21 cellular contexts compared by ENCODE assay signal in genomic region chr2:162057426-162057825, GRCh38. TPM values are rescaled to one million over a fixed set of nuclear protein-coding genes. Genes with fewer than 3 reads are reported as not detected.
A peak's percentile ranks its signal among the peaks of the same experiment; 100 is the strongest.
DNase-seq lines count a peak whose midpoint lies in the region; ATAC-seq, FAIRE-seq and TF ChIP-seq lines count a peak whose summit lies in the region.
"Had no signal": no experiment of that assay in that cellular context is flagged by ENCODE, and none has a peak within 500 bp of the region (broad histone marks: within the 10 kb centered on the region; RNA-seq: fewer than 3 reads in every experiment).

No MANE protein-coding gene starts in this region.

- peak overlapping the region; percentile 6; the same call in 1 of the 2 replicates for H3K4me3 ChIP-seq in GM12878
- H3K4me3 ChIP-seq: adrenal gland, colonic mucosa, SJSA1 had no signal

- H3K4me3 Mint-ChIP-seq in activated CD4-positive, alpha-beta T cell treated with anti-CD3 and anti-CD28 coated beads, Interleukin-2, amount 10 ng/mL, durations not matched to agents 24 days and 14 days: peak overlapping the region; percentile 60
- peak overlapping the region; percentile 69 for H3K4me3 Mint-ChIP-seq in CD4-positive, alpha-beta T cell
- H3K4me3 Mint-ChIP-seq in activated CD4-positive, alpha-beta memory T cell treated with anti-CD3 and anti-CD28 coated beads for 36 hours: peak overlapping the region; percentile 10
- no peak overlapping the region for H3K4me3 Mint-ChIP-seq in HFFc6
- H3K4me3 Mint-ChIP-seq: memory B cell had no signal

- H3K9ac ChIP-seq in GM12878 (ENCODE audit: control insufficient read depth, insufficient read depth, low read length): no peak overlapping the region

- no peaks in the 10 kb centered on the region for H3K36me3 ChIP-seq in GM12878 (ENCODE audit: control insufficient read depth in 2 of 2, insufficient read depth in 2 of 2, low read length in 1 of 2)
- H3K36me3 ChIP-seq: adrenal gland, colonic mucosa, SJSA1 had no signal

- peak overlapping the region; percentile 95 for H3K27ac Mint-ChIP-seq in activated CD4-positive, alpha-beta T cell treated with anti-CD3 and anti-CD28 coated beads, Interleukin-2, amount 10 ng/mL, durations not matched to agents 24 days and 14 days
- H3K27ac Mint-ChIP-seq in CD4-positive, alpha-beta T cell: peak overlapping the region; percentile 77
- H3K27ac Mint-ChIP-seq in activated CD4-positive, alpha-beta memory T cell treated with anti-CD3 and anti-CD28 coated beads for 36 hours: peak overlapping the region; percentile 93
- no peak overlapping the region for H3K27ac Mint-ChIP-seq in HFFc6
- H3K27ac Mint-ChIP-seq: memory B cell had no signal

- CTCF ChIA-PET in CD4-positive, alpha-beta T cell (lab: Charles Lee): interaction anchor here (1.6 kb wide), 1 partner anchor 16 kb away, joined by 3 read pairs; the partner anchor contains the start of gene DPP4
- CTCF ChIA-PET in activated CD4-positive, alpha-beta memory T cell treated with anti-CD3 and anti-CD28 coated beads for 36 hours (lab: Charles Lee): interaction anchor here (1.3 to 7.3 kb wide), 2 partner anchors 15 to 68 kb away, joined by 3 to 45 read pairs; partner anchors contain the start of gene DPP4
- CTCF ChIA-PET in GM12878 (lab: Yijun Ruan, JAX): interaction anchor here (0.6 to 1.9 kb wide), 8 partner anchors 11 to 277 kb away, joined by 3 to 12 read pairs (median 3); no protein-coding TSS in a partner anchor

- peaks cover 54% of the 10 kb centered on the region for H3K36me3 Mint-ChIP-seq in activated CD4-positive, alpha-beta T cell treated with anti-CD3 and anti-CD28 coated beads, Interleukin-2, amount 10 ng/mL, durations not matched to agents 24 days and 14 days (ENCODE audit: low read depth)
- H3K36me3 Mint-ChIP-seq in CD4-positive, alpha-beta T cell (ENCODE audit: low read depth): peaks cover 5% of the 10 kb centered on the region
- peaks cover 26% of the 10 kb centered on the region for H3K36me3 Mint-ChIP-seq in activated CD4-positive, alpha-beta memory T cell treated with anti-CD3 and anti-CD28 coated beads for 36 hours
- H3K36me3 Mint-ChIP-seq in HFFc6 (ENCODE audit: low read depth): peaks cover 30% of the 10 kb centered on the region

- peak; percentile 73 for DNase-seq in activated CD4-positive, alpha-beta T cell treated with anti-CD3 and anti-CD28 coated beads, Interleukin-2, amount 10 ng/mL, durations not matched to agents 24 days and 14 days
- DNase-seq in activated CD4-positive, alpha-beta T cell treated with anti-CD3 and anti-CD28 coated beads for 4 hours: no peak
- no peak for DNase-seq in CD4-positive, alpha-beta T cell
- peak; percentile 31 for DNase-seq in activated CD4-positive, alpha-beta memory T cell treated with anti-CD3 and anti-CD28 coated beads for 36 hours
- DNase-seq in GM12878 (ENCODE audit: low read depth, low spot score): no peak
- no peak for DNase-seq in DMS53 (lab: John Stamatoyannopoulos, UW)
- no peak for DNase-seq in HFFc6
- DNase-seq: 8988T, adrenal gland, colonic mucosa, DMS79, foreskin melanocyte, left colon, NCI-H187, NCI-H524 treated with DMSO at 0.1 percent for 48 hours, nucleus accumbens, trophoblast cell had no signal

- intact Hi-C loops in activated CD4-positive, alpha-beta T cell treated with anti-CD3 and anti-CD28 coated beads, Interleukin-2, amount 10 ng/mL, durations not matched to agents 24 days and 14 days (cut with micrococcal nuclease): loop anchor here (2.0 to 5.0 kb wide), 2 partner anchors 33 to 65 kb away; no protein-coding TSS in a partner anchor
- intact Hi-C loops in CD4-positive, alpha-beta T cell (cut with DNase I, micrococcal nuclease): loop anchor here in 1 of 2 experiments (5.0 kb wide), 1 partner anchor 45 kb away; no protein-coding TSS in a partner anchor
- intact Hi-C loops in activated CD4-positive, alpha-beta memory T cell treated with anti-CD3 and anti-CD28 coated beads for 36 hours (cut with micrococcal nuclease): loop anchor here (5.0 to 10.0 kb wide), 2 partner anchors 65 to 813 kb away; no protein-coding TSS in a partner anchor
- intact Hi-C loops in GM12878 (cut with micrococcal nuclease; ENCODE audit: unreplicated experiment): loop anchor here (5.0 kb wide), 1 partner anchor 260 kb away; the partner anchor contains the start of gene IFIH1

- in situ Hi-C loops in GM12878 (cut with MboI): no loop called here

- peak overlapping the region; percentile 26; the same call in 1 of the 2 replicates for H3K4me2 ChIP-seq in GM12878 (ENCODE audit: control insufficient read depth, insufficient read depth)

- SMC1A ChIA-PET in GM12878 (lab: Charles Lee; ENCODE audit: uncharacterized antibody, unreplicated experiment): interaction anchor here (0.7 to 11.1 kb wide), 8 partner anchors 10 to 888 kb away, joined by 3 to 152 read pairs (median 6); partner anchors contain the start of gene DPP4

- H3K79me2 ChIP-seq in GM12878 (ENCODE audit: control insufficient read depth, insufficient read depth, low read length): no peaks in the 10 kb centered on the region

- H3K27me3 Mint-ChIP-seq in activated CD4-positive, alpha-beta T cell treated with anti-CD3 and anti-CD28 coated beads, Interleukin-2, amount 10 ng/mL, durations not matched to agents 24 days and 14 days: no peaks in the 10 kb centered on the region
- no peaks in the 10 kb centered on the region for H3K27me3 Mint-ChIP-seq in CD4-positive, alpha-beta T cell
- no peaks in the 10 kb centered on the region for H3K27me3 Mint-ChIP-seq in activated CD4-positive, alpha-beta memory T cell treated with anti-CD3 and anti-CD28 coated beads for 36 hours
- H3K27me3 Mint-ChIP-seq in HFFc6 (ENCODE audit: insufficient read depth): no peaks in the 10 kb centered on the region
- H3K27me3 Mint-ChIP-seq: memory B cell had no signal

- no peak overlapping the region for H3K27ac ChIP-seq in CD4-positive, alpha-beta T cell (ENCODE audit: low read depth, low read length)
- H3K27ac ChIP-seq in GM12878 (ENCODE audit: control insufficient read depth, insufficient read depth): peak overlapping the region; percentile 78
- H3K27ac ChIP-seq: adrenal gland, colonic mucosa, HL-60, SJSA1 had no signal

- TF ChIP-seq EP300 in GM12878 (IDR thresholded peaks at IDR 0.05; ENCODE audit: borderline replicate concordance in 1 of 2, control insufficient read depth in 1 of 2, low read depth in 2 of 2, low read length in 2 of 2): no peak

- no peak for TF ChIP-seq RAD21 in GM12878 (IDR thresholded peaks at IDR 0.05; ENCODE audit: insufficient read depth, low read depth, low read length)

- H3K9me3 ChIP-seq in CD4-positive, alpha-beta T cell (ENCODE audit: control insufficient read depth, low read length): no peaks in the 10 kb centered on the region
- H3K9me3 ChIP-seq in GM12878 (replicated peaks; ENCODE audit: control insufficient read depth, insufficient read depth, low read length): peaks cover 12% of the 10 kb centered on the region
- H3K9me3 ChIP-seq: adrenal gland, colonic mucosa, SJSA1 had no signal

- RAD21 ChIA-PET in GM12878 (lab: Charles Lee; ENCODE audit: unreplicated experiment): interaction anchor here (0.7 to 5.0 kb wide), 6 partner anchors 8 to 69 kb away, joined by 3 to 46 read pairs (median 3); partner anchors contain the start of gene DPP4

- H2AFZ ChIP-seq in GM12878 (ENCODE audit: control insufficient read depth, low read depth, low read length): no peak overlapping the region

- WGBS in GM12878 (ENCODE audit: insufficient coverage, insufficient replicate concordance, low lambda C conversion rate, missing lambda C conversion rate): 83% methylated on average over 1 of the region's 1 CpG

- peak; percentile 60 for ATAC-seq in CD4-positive, alpha-beta T cell (ENCODE audit: poor library complexity)
- ATAC-seq in GM12878: no peak
- no peak for ATAC-seq in HG03520 (IDR thresholded peaks at IDR 0.05; ENCODE audit: unreplicated experiment)
- ATAC-seq: left colon had no signal

- no peak for TF ChIP-seq POLR2A in GM12878 (IDR thresholded peaks at IDR 0.05; ENCODE audit: low read depth, low read length)

- H3K4me1 ChIP-seq in GM12878 (ENCODE audit: control insufficient read depth, insufficient read depth, low read length): peaks cover 42% of the 10 kb centered on the region
- H3K4me1 ChIP-seq: adrenal gland, colonic mucosa, SJSA1 had no signal

- BruUV-seq in GM12878 (replicated peaks; lab: Mats Ljungman, UMichigan): no TSS peak

- FAIRE-seq in GM12878 (lab: Jason Lieb, UNC): no peak

- H3K9me3 Mint-ChIP-seq in activated CD4-positive, alpha-beta T cell treated with anti-CD3 and anti-CD28 coated beads, Interleukin-2, amount 10 ng/mL, durations not matched to agents 24 days and 14 days: no peaks in the 10 kb centered on the region
- peaks cover 3% of the 10 kb centered on the region for H3K9me3 Mint-ChIP-seq in CD4-positive, alpha-beta T cell
- H3K9me3 Mint-ChIP-seq in activated CD4-positive, alpha-beta memory T cell treated with anti-CD3 and anti-CD28 coated beads for 36 hours: peaks cover 12% of the 10 kb centered on the region
- H3K9me3 Mint-ChIP-seq in HFFc6: peaks cover 23% of the 10 kb centered on the region

- H3K27me3 ChIP-seq in CD4-positive, alpha-beta T cell (ENCODE audit: control insufficient read depth, insufficient read depth, low read length): no peaks in the 10 kb centered on the region
- no peaks in the 10 kb centered on the region for H3K27me3 ChIP-seq in GM12878 (replicated peaks in 1 of 2; ENCODE audit: control insufficient read depth in 2 of 2, insufficient read depth in 2 of 2, low read length in 1 of 2)
- H3K27me3 ChIP-seq: adrenal gland, colonic mucosa, SJSA1 had no signal

- TF ChIP-seq CTCF in CD4-positive, alpha-beta T cell (IDR thresholded peaks at IDR 0.05): no peak
- no peak for TF ChIP-seq CTCF in GM12878 (IDR thresholded peaks at IDR 0.05 in 2 of 3, conservative IDR thresholded peaks at IDR 0.05 in 1 of 3; ENCODE audit: control insufficient read depth in 2 of 3, extremely low read depth in 1 of 3, insufficient read depth in 1 of 3, low read depth in 3 of 3, low read length in 3 of 3)
- TF ChIP-seq CTCF in HFFc6 (IDR thresholded peaks at IDR 0.05): no peak

- H4K20me1 ChIP-seq in GM12878 (ENCODE audit: control insufficient read depth, insufficient read depth): no peaks in the 10 kb centered on the region

- POLR2A ChIA-PET in CD4-positive, alpha-beta T cell (lab: Charles Lee): interaction anchor here (0.6 to 6.5 kb wide), 3 partner anchors 11 to 46 kb away, joined by 3 to 37 read pairs (median 3); partner anchors contain the start of gene DPP4
- POLR2A ChIA-PET in activated CD4-positive, alpha-beta memory T cell treated with anti-CD3 and anti-CD28 coated beads for 36 hours (lab: Charles Lee): interaction anchor here (1.8 to 4.8 kb wide), 2 partner anchors 16 to 46 kb away, joined by 5 to 31 read pairs; partner anchors contain the start of gene DPP4
- POLR2A ChIA-PET in GM12878 (lab: Charles Lee): interaction anchor here (1.9 to 10.6 kb wide), 2 partner anchors 15 to 69 kb away, joined by 7 to 98 read pairs; partner anchors contain the start of gene DPP4

- H3K4me1 Mint-ChIP-seq in activated CD4-positive, alpha-beta T cell treated with anti-CD3 and anti-CD28 coated beads, Interleukin-2, amount 10 ng/mL, durations not matched to agents 24 days and 14 days: peaks cover 70% of the 10 kb centered on the region
- H3K4me1 Mint-ChIP-seq in CD4-positive, alpha-beta T cell (ENCODE audit: low read depth): peaks cover 72% of the 10 kb centered on the region
- H3K4me1 Mint-ChIP-seq in activated CD4-positive, alpha-beta memory T cell treated with anti-CD3 and anti-CD28 coated beads for 36 hours (ENCODE audit: low read depth): peaks cover 65% of the 10 kb centered on the region
- H3K4me1 Mint-ChIP-seq in HFFc6 (ENCODE audit: low read depth): peaks cover 24% of the 10 kb centered on the region

RNA-seq across cellular contexts. Expression of gene DPP4, which starts 16.6 kb away (rescaled TPM):
- 65.4 and 68.0 TPM in 2 replicates for total RNA-seq in activated CD4-positive, alpha-beta T cell treated with anti-CD3 and anti-CD28 coated beads, Interleukin-2, amount 10 ng/mL, durations not matched to agents 24 days and 14 days
- total RNA-seq in CD4-positive, alpha-beta T cell: 10 to 100 TPM; 15.5 to 16.7 TPM
- total RNA-seq in activated CD4-positive, alpha-beta memory T cell treated with anti-CD3 and anti-CD28 coated beads for 36 hours: 10 to 100 TPM; 29.9 to 30.7 TPM
- 15.5 and 15.9 TPM in 2 replicates for total RNA-seq in GM12878 (2013; cell fraction: nucleolus; rRNA removed)
- 9.3 and 10.1 TPM in 2 replicates for total RNA-seq in GM12878 (2014; rRNA removed)
- total RNA-seq in GM12878 (2014; rRNA removed; fragmentation: Illumina TruSeq; extraction: Trizol): 10.6 and 11.7 TPM in 2 replicates
- total RNA-seq in GM12878 (2021): 6.3 and 7.0 TPM in 2 replicates
- 2.5 TPM for polyA plus RNA-seq in GM12878 (2011; ENCODE audit: low read depth)
- 11.0 and 11.9 TPM in 2 replicates for polyA plus RNA-seq in GM12878 (2011; rRNA removed)
- 6.7 and 8.2 TPM in 2 replicates for polyA plus RNA-seq in GM12878 (2011; cell fraction: cytosol; rRNA removed)
- polyA plus RNA-seq in GM12878 (2011; cell fraction: nucleus; rRNA removed): 11.9 and 13.3 TPM in 2 replicates
- polyA plus RNA-seq in GM12878 (2012): 2.9 and 5.9 TPM in 2 replicates
- 9.3 and 11.8 TPM in 2 replicates for polyA plus RNA-seq in GM12878 (2014; fragmentation: Illumina TruSeq; extraction: Trizol)
- polyA plus RNA-seq in GM12878 (2014; fragmentation: Nextera tagmentation; extraction: Ambion mirVana): 1 to 10 TPM; 4.1 to 4.8 TPM
- polyA plus RNA-seq in GM12878 (2014; rRNA removed): 5.8 and 7.7 TPM in 2 replicates
- 10 to 100 TPM in 1 of 2 experiments, 1 to 10 TPM in 1; 9.9 to 11.4 TPM for polyA plus RNA-seq in GM12878 (2016; fragmentation: Nextera tagmentation; extraction: Ambion mirVana)
- 9.6 and 16.2 TPM in 2 replicates for polyA minus RNA-seq in GM12878 (2011; rRNA and poly(A)+ RNA removed)
- polyA minus RNA-seq in GM12878 (2011; cell fraction: cytosol; rRNA and poly(A)+ RNA removed): 5.9 and 7.0 TPM in 2 replicates
- 11.6 and 12.8 TPM in 2 replicates for polyA minus RNA-seq in GM12878 (2011; cell fraction: nucleus; rRNA and poly(A)+ RNA removed)
- total RNA-seq in HFFc6 (2021; fragmentation: NEBNext Ultra II Directional; extraction: Animal tissue kit (Norgen Biotek cat#: 25700)): 10 to 100 TPM; 30.7 to 44.1 (median 36.4) TPM
- total RNA-seq: SJSA1 had no signal

Comparison
In these comparisons a context has a peak if more than half of its experiments do, and no peak if none do; other contexts are left out.
1. DNase-seq: peak in activated CD4-positive, alpha-beta T cell treated with anti-CD3 and anti-CD28 coated beads, Interleukin-2, amount 10 ng/mL, durations not matched to agents 24 days and 14 days (single experiment) and activated CD4-positive, alpha-beta memory T cell treated with anti-CD3 and anti-CD28 coated beads for 36 hours (single experiment); none in activated CD4-positive, alpha-beta T cell treated with anti-CD3 and anti-CD28 coated beads for 4 hours (0 of 2), CD4-positive, alpha-beta T cell (0 of 10), GM12878 (single experiment), DMS53 (single experiment) and HFFc6 (single experiment).